In the genomic region with DNA sequence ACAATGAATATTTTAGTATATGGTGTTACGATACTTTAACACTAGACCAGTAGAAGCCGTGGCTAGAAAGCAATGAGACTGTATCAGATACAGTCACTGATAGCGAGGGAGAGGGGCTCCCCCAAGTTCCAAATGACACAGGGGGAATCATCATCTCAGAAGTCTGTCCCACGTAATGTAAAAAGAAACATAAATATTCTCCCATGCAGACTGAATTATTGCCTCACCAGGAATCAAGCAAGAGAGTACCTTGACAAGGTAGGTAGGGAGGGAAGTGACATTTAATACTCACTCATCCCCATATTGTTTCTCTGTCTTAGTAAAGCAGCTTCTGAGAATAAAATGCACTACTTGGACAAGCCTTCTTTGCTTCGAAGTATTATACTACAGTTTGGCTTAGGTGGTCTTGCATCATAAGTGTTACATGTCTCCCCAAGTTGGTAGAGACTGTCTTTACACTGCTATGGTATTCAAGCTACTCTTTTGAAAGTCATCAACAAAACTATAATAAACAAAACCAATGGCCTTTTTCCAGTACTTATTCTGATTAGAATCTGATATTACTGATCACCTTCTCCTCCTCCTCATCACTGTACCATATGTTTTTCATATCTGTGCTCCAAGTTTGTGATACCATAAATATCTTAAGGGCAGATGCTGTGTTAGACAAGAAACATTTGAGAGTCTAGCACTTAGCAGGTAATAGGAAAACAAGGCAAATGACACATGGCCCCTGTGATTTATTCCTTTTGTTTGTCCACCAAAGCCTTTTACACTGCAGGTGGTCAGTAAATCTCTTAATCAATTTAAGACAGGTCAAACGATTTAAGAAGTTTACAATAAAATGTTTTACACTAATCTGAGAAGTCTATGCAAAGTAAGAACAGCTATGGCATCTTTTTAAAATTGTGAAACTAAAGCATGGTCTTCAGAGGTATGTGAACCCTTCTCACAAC, we compare ENCODE assay signal across 9 cellular contexts. TPM values are rescaled to one million over a fixed set of nuclear protein-coding genes. Genes with fewer than 3 reads are reported as not detected.
DNase-seq lines count a peak whose midpoint lies in the region; ATAC-seq and TF ChIP-seq lines count a peak whose summit lies in the region.
"Had no signal": no experiment of that assay in that cellular context is flagged by ENCODE, and none has a peak within 500 bp of the region (broad histone marks: within the 10 kb centered on the region; RNA-seq: fewer than 3 reads in every experiment).

No MANE protein-coding gene starts in this region.

- H3K36me3 ChIP-seq in HEK293 (ENCODE audit: control insufficient read depth in 2 of 2, insufficient read depth in 1 of 2, low read length in 2 of 2): no peaks in the 10 kb centered on the region; a peak in 1 of 3 replicates
- peaks cover 4% of the 10 kb centered on the region; the same call in 1 of the 2 replicates for H3K36me3 ChIP-seq in iPS-20b (ENCODE audit: insufficient read depth, low read depth, low read length)

- H3K4me1 ChIP-seq in HEK293 (ENCODE audit: control insufficient read depth, insufficient read depth, low read length) (peaks cover 18% of the 10 kb centered on the region), iPS-20b (ENCODE audit: insufficient read depth, low read length) (peaks cover 15% of the 10 kb centered on the region)

- no peaks in the 10 kb centered on the region for H3K9me3 Mint-ChIP-seq in stimulated activated naive B cell treated with anti-CD40 and anti-IgM and Interleukin-4, amounts not matched to agents 10 μg/mL and 1 μg/mL and 100 μg/mL, for 72 hours
- H3K9me3 Mint-ChIP-seq in activated naive CD8-positive, alpha-beta T cell treated with anti-CD3 and anti-CD28 coated beads for 36 hours: no peaks in the 10 kb centered on the region
- H3K9me3 Mint-ChIP-seq: effector memory CD8-positive, alpha-beta T cell had no signal

- TF ChIP-seq CTCF in HEK293 (tag by site-specific recombination; IDR thresholded peaks at IDR 0.05): no peak
- no peak for TF ChIP-seq CTCF in VCaP (conservative IDR thresholded peaks at IDR 0.05)

- no peaks in the 10 kb centered on the region for H3K36me3 Mint-ChIP-seq in stimulated activated naive B cell treated with anti-CD40 and anti-IgM and Interleukin-4, amounts not matched to agents 10 μg/mL and 1 μg/mL and 100 μg/mL, for 72 hours
- no peaks in the 10 kb centered on the region for H3K36me3 Mint-ChIP-seq in activated naive CD8-positive, alpha-beta T cell treated with anti-CD3 and anti-CD28 coated beads for 36 hours

- peaks cover 10 to 23% of the 10 kb centered on the region in 2 donors for H3K4me1 Mint-ChIP-seq in stimulated activated naive B cell treated with anti-CD40 and anti-IgM and Interleukin-4, amounts not matched to agents 10 μg/mL and 1 μg/mL and 100 μg/mL, for 72 hours
- peaks cover 31% of the 10 kb centered on the region for H3K4me1 Mint-ChIP-seq in activated naive CD8-positive, alpha-beta T cell treated with anti-CD3 and anti-CD28 coated beads for 36 hours

- ATAC-seq in stimulated activated naive B cell treated with anti-CD40 and anti-IgM and Interleukin-4, amounts not matched to agents 10 μg/mL and 1 μg/mL and 100 μg/mL, for 72 hours (replicated peaks): no peak
- ATAC-seq: effector memory CD8-positive, alpha-beta T cell had no signal

- peak overlapping the region; percentile 83; the same call in 1 of the 2 replicates for H3K27ac ChIP-seq in HEK293 (ENCODE audit: extremely low read depth, low read depth, low read length)
- H3K27ac ChIP-seq in VCaP: peak overlapping the region; percentile 94
- peak overlapping the region; percentile 21 for H3K27ac ChIP-seq in iPS-20b (ENCODE audit: low read length)

- H3K9me3 ChIP-seq in HEK293 (ENCODE audit: control insufficient read depth, insufficient read depth, low read depth, low read length): no peaks in the 10 kb centered on the region
- H3K9me3 ChIP-seq in iPS-20b (ENCODE audit: insufficient read depth, low read depth, low read length): no peaks in the 10 kb centered on the region

- DNase-seq in stimulated activated naive B cell treated with anti-CD40 and anti-IgM and Interleukin-4, amounts not matched to agents 10 μg/mL and 1 μg/mL and 100 μg/mL, for 72 hours: no peak
- no peak for DNase-seq in AG08395 (ENCODE audit: low spot score)
- no peak for DNase-seq in iPS-NIHi7 (ENCODE audit: extremely low spot score)
- no peak for DNase-seq in activated naive CD8-positive, alpha-beta T cell treated with anti-CD3 and anti-CD28 coated beads for 36 hours
- DNase-seq: effector memory CD8-positive, alpha-beta T cell; NCI-H446 treated with DMSO at 0.1 percent for 48 hours had no signal

- POLR2A ChIA-PET in HEK293 (lab: Yijun Ruan, JAX): no interaction called here

- no peaks in the 10 kb centered on the region for H3K27me3 ChIP-seq in iPS-20b (ENCODE audit: insufficient read depth, low read length)

- H3K4me3 ChIP-seq in HEK293 (ENCODE audit: low read depth, low read length): peak overlapping the region; percentile 81; the same call in 1 of the 2 replicates
- peak overlapping the region; percentile 95 for H3K4me3 ChIP-seq in iPS-20b (ENCODE audit: low read length)

- H3K9ac ChIP-seq in iPS-20b (ENCODE audit: low read depth, low read length): peak overlapping the region; percentile 92; the same call in 1 of the 2 replicates

- CTCF ChIA-PET in HEK293 (lab: Yijun Ruan, JAX): interaction anchor here (0.5 to 1.0 kb wide), 3 partner anchors 13 to 45 kb away, joined by 3 to 4 read pairs (median 4); no protein-coding TSS in a partner anchor

- peak overlapping the region in 1 of 2 donors; percentile 18 for H3K4me3 Mint-ChIP-seq in stimulated activated naive B cell treated with anti-CD40 and anti-IgM and Interleukin-4, amounts not matched to agents 10 μg/mL and 1 μg/mL and 100 μg/mL, for 72 hours
- H3K4me3 Mint-ChIP-seq in activated naive CD8-positive, alpha-beta T cell treated with anti-CD3 and anti-CD28 coated beads for 36 hours: no peak overlapping the region
- H3K4me3 Mint-ChIP-seq: effector memory CD8-positive, alpha-beta T cell had no signal

- H3K27ac Mint-ChIP-seq in stimulated activated naive B cell treated with anti-CD40 and anti-IgM and Interleukin-4, amounts not matched to agents 10 μg/mL and 1 μg/mL and 100 μg/mL, for 72 hours: peak overlapping the region; percentile 25
- no peak overlapping the region for H3K27ac Mint-ChIP-seq in activated naive CD8-positive, alpha-beta T cell treated with anti-CD3 and anti-CD28 coated beads for 36 hours
- H3K27ac Mint-ChIP-seq: effector memory CD8-positive, alpha-beta T cell had no signal

- no peaks in the 10 kb centered on the region for H3K27me3 Mint-ChIP-seq in stimulated activated naive B cell treated with anti-CD40 and anti-IgM and Interleukin-4, amounts not matched to agents 10 μg/mL and 1 μg/mL and 100 μg/mL, for 72 hours
- no peaks in the 10 kb centered on the region for H3K27me3 Mint-ChIP-seq in activated naive CD8-positive, alpha-beta T cell treated with anti-CD3 and anti-CD28 coated beads for 36 hours
- H3K27me3 Mint-ChIP-seq: effector memory CD8-positive, alpha-beta T cell had no signal

TF ChIP-seq in HEK293, 187 proteins besides CTCF, POLR2A, EP300 and RAD21 (continues in another document):
- TF ChIP-seq ZNF571 (tag by site-specific recombination; IDR thresholded peaks at IDR 0.05) (no peak), ZNF184 (tag by site-specific recombination; IDR thresholded peaks at IDR 0.05) (no peak), ZIC2 (tag by site-specific recombination; IDR thresholded peaks at IDR 0.05) (no peak)
- TF ChIP-seq, protein P1, sequence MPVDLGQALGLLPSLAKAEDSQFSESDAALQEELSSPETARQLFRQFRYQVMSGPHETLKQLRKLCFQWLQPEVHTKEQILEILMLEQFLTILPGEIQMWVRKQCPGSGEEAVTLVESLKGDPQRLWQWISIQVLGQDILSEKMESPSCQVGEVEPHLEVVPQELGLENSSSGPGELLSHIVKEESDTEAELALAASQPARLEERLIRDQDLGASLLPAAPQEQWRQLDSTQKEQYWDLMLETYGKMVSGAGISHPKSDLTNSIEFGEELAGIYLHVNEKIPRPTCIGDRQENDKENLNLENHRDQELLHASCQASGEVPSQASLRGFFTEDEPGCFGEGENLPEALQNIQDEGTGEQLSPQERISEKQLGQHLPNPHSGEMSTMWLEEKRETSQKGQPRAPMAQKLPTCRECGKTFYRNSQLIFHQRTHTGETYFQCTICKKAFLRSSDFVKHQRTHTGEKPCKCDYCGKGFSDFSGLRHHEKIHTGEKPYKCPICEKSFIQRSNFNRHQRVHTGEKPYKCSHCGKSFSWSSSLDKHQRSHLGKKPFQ (tag by site-specific recombination; IDR thresholded peaks at IDR 0.05): no peak
- TF ChIP-seq, protein P2, sequence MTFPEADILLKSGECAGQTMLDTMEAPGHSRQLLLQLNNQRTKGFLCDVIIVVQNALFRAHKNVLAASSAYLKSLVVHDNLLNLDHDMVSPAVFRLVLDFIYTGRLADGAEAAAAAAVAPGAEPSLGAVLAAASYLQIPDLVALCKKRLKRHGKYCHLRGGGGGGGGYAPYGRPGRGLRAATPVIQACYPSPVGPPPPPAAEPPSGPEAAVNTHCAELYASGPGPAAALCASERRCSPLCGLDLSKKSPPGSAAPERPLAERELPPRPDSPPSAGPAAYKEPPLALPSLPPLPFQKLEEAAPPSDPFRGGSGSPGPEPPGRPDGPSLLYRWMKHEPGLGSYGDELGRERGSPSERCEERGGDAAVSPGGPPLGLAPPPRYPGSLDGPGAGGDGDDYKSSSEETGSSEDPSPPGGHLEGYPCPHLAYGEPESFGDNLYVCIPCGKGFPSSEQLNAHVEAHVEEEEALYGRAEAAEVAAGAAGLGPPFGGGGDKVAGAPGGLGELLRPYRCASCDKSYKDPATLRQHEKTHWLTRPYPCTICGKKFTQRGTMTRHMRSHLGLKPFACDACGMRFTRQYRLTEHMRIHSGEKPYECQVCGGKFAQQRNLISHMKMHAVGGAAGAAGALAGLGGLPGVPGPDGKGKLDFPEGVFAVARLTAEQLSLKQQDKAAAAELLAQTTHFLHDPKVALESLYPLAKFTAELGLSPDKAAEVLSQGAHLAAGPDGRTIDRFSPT (tag by site-specific recombination; IDR thresholded peaks at IDR 0.05): no peak

RNA-seq across cellular contexts. Expression of a gene that starts 2.7 kb away (rescaled TPM):
- 10 to 100 TPM; 20.5 to 20.9 TPM for total RNA-seq in activated naive CD8-positive, alpha-beta T cell treated with anti-CD3 and anti-CD28 coated beads for 36 hours

RNA-seq across cellular contexts. Expression of a gene that starts 36.3 kb away (rescaled TPM):
- total RNA-seq in activated naive CD8-positive, alpha-beta T cell treated with anti-CD3 and anti-CD28 coated beads for 36 hours: not detected

RNA-seq across cellular contexts. Expression of a gene that starts 58.9 kb away (rescaled TPM):
- 10 to 100 TPM; 10.1 to 10.2 TPM for total RNA-seq in activated naive CD8-positive, alpha-beta T cell treated with anti-CD3 and anti-CD28 coated beads for 36 hours

Comparison
In these comparisons a context has a peak if more than half of its experiments do, and no peak if none do; other contexts are left out.
1. H3K27ac ChIP-seq: peak in every context shown above with its lines; median percentile 94 in VCaP; 83 in HEK293; 21 in iPS-20b.